15 cellular contexts compared by ENCODE assay signal in the genomic region with DNA sequence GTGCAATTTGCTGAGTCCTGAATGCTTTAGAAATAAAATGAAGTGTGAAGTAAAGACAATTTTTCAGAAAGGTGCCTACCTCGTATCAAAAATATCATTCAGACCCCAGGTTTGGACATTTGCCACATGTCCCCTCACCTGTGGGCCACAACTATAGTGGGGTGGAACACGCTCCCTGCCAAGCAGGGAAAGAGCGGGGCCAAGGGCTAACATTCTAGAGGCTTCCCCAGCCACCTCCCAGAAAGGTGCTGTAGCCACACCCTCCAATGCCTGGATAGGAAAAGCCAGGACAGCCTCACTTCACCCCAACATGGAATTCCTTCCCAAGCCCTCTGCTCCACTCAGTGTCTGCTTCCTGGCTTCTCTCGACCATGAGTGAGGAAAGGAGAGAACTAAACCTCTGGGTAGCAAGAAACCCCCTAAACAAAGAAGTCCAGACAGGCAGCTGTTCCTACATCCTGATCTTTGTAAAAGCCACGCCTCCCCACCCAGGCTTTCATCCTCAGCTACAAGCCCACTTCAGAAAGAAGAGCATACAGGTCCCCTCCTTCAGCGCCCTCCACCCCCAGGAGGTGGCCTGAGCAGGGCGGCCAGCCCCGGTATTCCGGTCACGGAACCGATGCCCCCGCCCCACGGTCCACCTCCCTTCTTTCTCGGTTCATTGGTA. TPM values are rescaled to one million over a fixed set of nuclear protein-coding genes. Genes with fewer than 3 reads are reported as not detected.
A peak's percentile ranks its signal among the peaks of the same experiment; 100 is the strongest.
DNase-seq lines count a peak whose midpoint lies in the region; ATAC-seq and TF ChIP-seq lines count a peak whose summit lies in the region.
"Had no signal": no experiment of that assay in that cellular context is flagged by ENCODE, and none has a peak within 500 bp of the region (broad histone marks: within the 10 kb centered on the region; RNA-seq: fewer than 3 reads in every experiment).

No MANE protein-coding gene starts in this region.

- H2BK15ac ChIP-seq in neuronal stem cell (ENCODE audit: low read length) = peak overlapping the region; percentile 50

- WGBS in neuronal stem cell (ENCODE audit: extremely low coverage in 2 of 2, insufficient read length in 2 of 2, insufficient replicate concordance in 1 of 2), 2 donors = no CpG with 5 or more reads among the region's 14 CpGs
- 29% methylated on average over 14 of the region's 14 CpGs for WGBS in urinary bladder

- no peaks in the 10 kb centered on the region for H3K36me3 ChIP-seq in neuronal stem cell (replicated peaks in 1 of 2; ENCODE audit: control insufficient read depth in 2 of 2, insufficient read depth in 2 of 2, low read length in 2 of 2)
- no peaks in the 10 kb centered on the region for H3K36me3 ChIP-seq in urinary bladder (ENCODE audit: insufficient read depth)

- no peak overlapping the region for H2AFZ ChIP-seq in neuronal stem cell (ENCODE audit: low read length)

- no peaks in the 10 kb centered on the region for H3K9me3 ChIP-seq in neuronal stem cell (replicated peaks in 1 of 2; ENCODE audit: control insufficient read depth in 2 of 2, insufficient read depth in 1 of 2, low read depth in 1 of 2, low read length in 2 of 2)

- no peak overlapping the region for H3K18ac ChIP-seq in neuronal stem cell (ENCODE audit: low read length)

- H2BK120ac ChIP-seq in neuronal stem cell (ENCODE audit: low read depth, low read length) = no peak overlapping the region

- H2BK12ac ChIP-seq in neuronal stem cell (ENCODE audit: low read length) = no peak overlapping the region

- no peak overlapping the region for H3K9ac ChIP-seq in neuronal stem cell (ENCODE audit: low read depth, low read length, poor library complexity)

- no peak for ATAC-seq in GM19324 (IDR thresholded peaks at IDR 0.05; ENCODE audit: low FRiP score, unreplicated experiment)
- ATAC-seq: activated naive CD4-positive, alpha-beta T cell treated with anti-CD3 and anti-CD28 coated beads, Interleukin-2, amount 50 U/mL, for 72 hours; HCT116 had no signal

- H3K4me1 ChIP-seq in neuronal stem cell (ENCODE audit: control insufficient read depth in 2 of 2, insufficient read depth in 1 of 2, low read depth in 1 of 2, low read length in 2 of 2) (no peaks in the 10 kb centered on the region), urinary bladder (ENCODE audit: insufficient read depth) (peaks cover 2% of the 10 kb centered on the region)

- DNase-seq in NCI-H82 (lab: John Stamatoyannopoulos, UW) (peak; percentile 11), NCI-H82 treated with DMSO at 0.1 percent for 48 hours (lab: John Stamatoyannopoulos, UW; ENCODE audit: unreplicated experiment) (no peak), fibroblast of villous mesenchyme (ENCODE audit: low read depth) (peak; percentile 78), neuronal stem cell (ENCODE audit: low spot score) (no peak), dedifferentiated amniotic fluid mesenchymal stem cell (ENCODE audit: extremely low spot score) (no peak), NCI-H526 (lab: John Stamatoyannopoulos, UW) (no peak)
- DNase-seq: activated CD4-positive, alpha-beta memory T cell treated with anti-CD3 and anti-CD28 coated beads for 36 hours; DND-41; MM.1S; NCI-H69 had no signal

- no peaks in the 10 kb centered on the region for H3K79me1 ChIP-seq in neuronal stem cell (ENCODE audit: low read depth, low read length)

- H3K4me3 ChIP-seq in fibroblast of villous mesenchyme (ENCODE audit: low read depth, low read length) = peak overlapping the region; percentile 81
- no peak overlapping the region for H3K4me3 ChIP-seq in neuronal stem cell (ENCODE audit: low read length in 2 of 2)
- H3K4me3 ChIP-seq in urinary bladder (ENCODE audit: low read depth, low read length) = peak overlapping the region; percentile 46

- H3K4ac ChIP-seq in neuronal stem cell (ENCODE audit: low read length) = no peak overlapping the region

- TF ChIP-seq CTCF in fibroblast of villous mesenchyme (IDR thresholded peaks at IDR 0.05; ENCODE audit: insufficient read depth, low read depth, low read length) = no peak

- H3K4me2 ChIP-seq in neuronal stem cell (ENCODE audit: insufficient read depth, low read length, poor library complexity, severe bottlenecking) = no peak overlapping the region

- H4K8ac ChIP-seq in neuronal stem cell (ENCODE audit: low read depth, low read length) = no peak overlapping the region

- no peak overlapping the region for H2BK5ac ChIP-seq in neuronal stem cell (ENCODE audit: low read length)

- no peak overlapping the region for H3K14ac ChIP-seq in neuronal stem cell (ENCODE audit: low read length)

- no peak overlapping the region for H4K91ac ChIP-seq in neuronal stem cell (ENCODE audit: low read depth, low read length, poor library complexity)

- H3K23ac ChIP-seq in neuronal stem cell (ENCODE audit: low read depth, low read length, poor library complexity) = no peak overlapping the region

- H3K27ac ChIP-seq in neuronal stem cell (replicated peaks; ENCODE audit: low read length) = no peak overlapping the region
- peak overlapping the region; percentile 77 for H3K27ac ChIP-seq in urinary bladder (ENCODE audit: low read depth)
- H3K27ac ChIP-seq: 22Rv1 had no signal

- peaks cover 0 to 25% (median 0%) of the 10 kb centered on the region in 3 experiments for H3K27me3 ChIP-seq in neuronal stem cell (ENCODE audit: control insufficient read depth in 3 of 3, insufficient read depth in 3 of 3, low read depth in 1 of 3, low read length in 3 of 3)

- H2AK5ac ChIP-seq in neuronal stem cell (ENCODE audit: low read depth, low read length) = no peak overlapping the region

RNA-seq across cellular contexts. Expression of gene COL6A3, which starts 2.1 kb away (rescaled TPM):
- 1,329 and 1,968 TPM in 2 replicates for total RNA-seq in fibroblast of villous mesenchyme
- polyA plus RNA-seq in neuronal stem cell (2013, experiment 1 of 2) = 0.07 TPM
- polyA plus RNA-seq in neuronal stem cell (2013, experiment 2 of 2) = 0.08 TPM
- total RNA-seq in urinary bladder = 1,173 TPM
- polyA plus RNA-seq in urinary bladder = 412 TPM

Comparison
In these comparisons a context has a peak if more than half of its experiments do, and no peak if none do; other contexts are left out.
1. DNase-seq: peak in NCI-H82 (single experiment) and fibroblast of villous mesenchyme (single experiment); none in NCI-H82 treated with DMSO at 0.1 percent for 48 hours (single experiment), neuronal stem cell (single experiment), dedifferentiated amniotic fluid mesenchymal stem cell (single experiment) and NCI-H526 (0 of 2).
2. H3K4me3 ChIP-seq: peak in fibroblast of villous mesenchyme (single experiment) and urinary bladder (single experiment); none in neuronal stem cell (0 of 2).